In the genomic region with DNA sequence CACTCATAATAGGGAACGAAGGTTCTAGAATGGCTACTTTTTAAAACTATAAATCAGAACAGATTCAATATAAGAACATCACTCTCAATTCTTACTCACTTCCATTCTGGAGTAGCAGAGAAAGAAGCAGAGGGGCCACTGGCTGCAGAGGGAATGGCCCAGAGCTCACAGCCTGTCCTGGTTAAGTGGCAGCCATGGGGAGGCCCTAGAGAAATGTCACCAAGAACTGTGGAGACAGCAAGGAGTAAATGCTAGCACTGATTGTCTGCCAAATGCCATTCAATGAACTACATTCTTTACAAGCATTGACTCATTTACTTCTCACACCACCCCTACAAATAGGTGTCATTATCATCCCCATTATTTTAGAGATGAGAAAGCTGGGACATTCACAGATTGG, we compare ENCODE assay signal across 1 cellular context.
TF ChIP-seq lines count a peak whose summit lies in the region.

No MANE protein-coding gene starts in this region.

TF ChIP-seq in GM23338, 12 proteins besides CTCF, POLR2A, EP300 and RAD21 (continued from another document):
- TF ChIP-seq ZNF462 (CRISPR knock-in tag; IDR thresholded peaks at IDR 0.05) (no peak), CREB1 (CRISPR knock-in tag; IDR thresholded peaks at IDR 0.05; ENCODE audit: low read depth) (no peak), NANOG (IDR thresholded peaks at IDR 0.05; ENCODE audit: borderline replicate concordance) (no peak), ZNF114 (CRISPR knock-in tag; IDR thresholded peaks at IDR 0.05) (no peak), STAT1 (IDR thresholded peaks at IDR 0.05; ENCODE audit: unreplicated experiment) (no peak), EZH2 (IDR thresholded peaks at IDR 0.05; ENCODE audit: low read depth, unreplicated experiment) (no peak), ZNF331 (CRISPR knock-in tag; IDR thresholded peaks at IDR 0.05; ENCODE audit: low read depth) (no peak), EZH2phosphoT487 (IDR thresholded peaks at IDR 0.05; ENCODE audit: unreplicated experiment) (no peak), JUNB (IDR thresholded peaks at IDR 0.05; ENCODE audit: unreplicated experiment) (no peak)
- TF ChIP-seq, protein P1, sequence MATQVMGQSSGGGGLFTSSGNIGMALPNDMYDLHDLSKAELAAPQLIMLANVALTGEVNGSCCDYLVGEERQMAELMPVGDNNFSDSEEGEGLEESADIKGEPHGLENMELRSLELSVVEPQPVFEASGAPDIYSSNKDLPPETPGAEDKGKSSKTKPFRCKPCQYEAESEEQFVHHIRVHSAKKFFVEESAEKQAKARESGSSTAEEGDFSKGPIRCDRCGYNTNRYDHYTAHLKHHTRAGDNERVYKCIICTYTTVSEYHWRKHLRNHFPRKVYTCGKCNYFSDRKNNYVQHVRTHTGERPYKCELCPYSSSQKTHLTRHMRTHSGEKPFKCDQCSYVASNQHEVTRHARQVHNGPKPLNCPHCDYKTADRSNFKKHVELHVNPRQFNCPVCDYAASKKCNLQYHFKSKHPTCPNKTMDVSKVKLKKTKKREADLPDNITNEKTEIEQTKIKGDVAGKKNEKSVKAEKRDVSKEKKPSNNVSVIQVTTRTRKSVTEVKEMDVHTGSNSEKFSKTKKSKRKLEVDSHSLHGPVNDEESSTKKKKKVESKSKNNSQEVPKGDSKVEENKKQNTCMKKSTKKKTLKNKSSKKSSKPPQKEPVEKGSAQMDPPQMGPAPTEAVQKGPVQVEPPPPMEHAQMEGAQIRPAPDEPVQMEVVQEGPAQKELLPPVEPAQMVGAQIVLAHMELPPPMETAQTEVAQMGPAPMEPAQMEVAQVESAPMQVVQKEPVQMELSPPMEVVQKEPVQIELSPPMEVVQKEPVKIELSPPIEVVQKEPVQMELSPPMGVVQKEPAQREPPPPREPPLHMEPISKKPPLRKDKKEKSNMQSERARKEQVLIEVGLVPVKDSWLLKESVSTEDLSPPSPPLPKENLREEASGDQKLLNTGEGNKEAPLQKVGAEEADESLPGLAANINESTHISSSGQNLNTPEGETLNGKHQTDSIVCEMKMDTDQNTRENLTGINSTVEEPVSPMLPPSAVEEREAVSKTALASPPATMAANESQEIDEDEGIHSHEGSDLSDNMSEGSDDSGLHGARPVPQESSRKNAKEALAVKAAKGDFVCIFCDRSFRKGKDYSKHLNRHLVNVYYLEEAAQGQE (IDR thresholded peaks at IDR 0.05; ENCODE audit: unreplicated experiment), result no peak
- TF ChIP-seq, protein P2, sequence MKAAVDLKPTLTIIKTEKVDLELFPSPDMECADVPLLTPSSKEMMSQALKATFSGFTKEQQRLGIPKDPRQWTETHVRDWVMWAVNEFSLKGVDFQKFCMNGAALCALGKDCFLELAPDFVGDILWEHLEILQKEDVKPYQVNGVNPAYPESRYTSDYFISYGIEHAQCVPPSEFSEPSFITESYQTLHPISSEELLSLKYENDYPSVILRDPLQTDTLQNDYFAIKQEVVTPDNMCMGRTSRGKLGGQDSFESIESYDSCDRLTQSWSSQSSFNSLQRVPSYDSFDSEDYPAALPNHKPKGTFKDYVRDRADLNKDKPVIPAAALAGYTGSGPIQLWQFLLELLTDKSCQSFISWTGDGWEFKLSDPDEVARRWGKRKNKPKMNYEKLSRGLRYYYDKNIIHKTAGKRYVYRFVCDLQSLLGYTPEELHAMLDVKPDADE (IDR thresholded peaks at IDR 0.05), result no peak
